ENCODE assay signal across 9 cellular contexts in genomic region chr12:110689002-110689600, GRCh38. TPM values are rescaled to one million over a fixed set of nuclear protein-coding genes. Genes with fewer than 3 reads are reported as not detected.
DNase-seq lines count a peak whose midpoint lies in the region; ATAC-seq, FAIRE-seq and TF ChIP-seq lines count a peak whose summit lies in the region.
"Had no signal": no experiment of that assay in that cellular context is flagged by ENCODE, and none has a peak within 500 bp of the region (broad histone marks: within the 10 kb centered on the region; RNA-seq: fewer than 3 reads in every experiment).

HVCN1 (minus strand) TSS chr12:110689115; CDS start chr12:110683245, 5,870 bp downstream.

- H3K27me3 ChIP-seq in foreskin keratinocyte (peaks cover 22% of the 10 kb centered on the region), neutrophil (peaks cover 33% of the 10 kb centered on the region), uterus (no peaks in the 10 kb centered on the region)

- no peaks in the 10 kb centered on the region for H3K27me3 Mint-ChIP-seq in activated CD8-positive, alpha-beta memory T cell treated with anti-CD3 and anti-CD28 coated beads, Interleukin-2, amount 10 ng/mL, durations not matched to agents 7 days and 5 days
- no peaks in the 10 kb centered on the region for H3K27me3 Mint-ChIP-seq in activated T-cell treated with anti-CD3 and anti-CD28 coated beads, Interleukin-2, amount 50 U/mL, for 72 hours (ENCODE audit: low read depth)

- TF ChIP-seq CTCF in foreskin keratinocyte (conservative IDR thresholded peaks at IDR 0.05), result no peak
- peak; percentile 20 for TF ChIP-seq CTCF in neutrophil (IDR thresholded peaks at IDR 0.05)
- no peak for TF ChIP-seq CTCF in uterus (IDR thresholded peaks at IDR 0.05)

- ATAC-seq in activated CD8-positive, alpha-beta memory T cell treated with anti-CD3 and anti-CD28 coated beads, Interleukin-2, amount 10 ng/mL, durations not matched to agents 7 days and 5 days, result peak; percentile 71
- peak; percentile 71 to 73 for ATAC-seq in activated T-cell treated with anti-CD3 and anti-CD28 coated beads, Interleukin-2, amount 50 U/mL, for 72 hours (replicated peaks in 1 of 2)
- peak; percentile 60 for ATAC-seq in foreskin keratinocyte

- peak within 1 kb of the TSS; percentile 88 to 89 for H3K4me3 ChIP-seq in neutrophil (ENCODE audit: low read depth in 1 of 2, low read length in 1 of 2)
- H3K4me3 ChIP-seq in uterus, result peak within 1 kb of the TSS; percentile 58 to 66

- H3K9me3 ChIP-seq in neutrophil (no peaks in the 10 kb centered on the region), uterus (no peaks in the 10 kb centered on the region)

- no peak for TF ChIP-seq POLR2A in uterus (IDR thresholded peaks at IDR 0.05)

- DNase-seq in activated CD8-positive, alpha-beta memory T cell treated with anti-CD3 and anti-CD28 coated beads, Interleukin-2, amount 10 ng/mL, durations not matched to agents 7 days and 5 days, result peak; percentile 73
- no peak for DNase-seq in activated CD8-positive, alpha-beta memory T cell treated with anti-CD3 and anti-CD28 coated beads, Interleukin-2, amount 50 U/mL, for 48 hours
- DNase-seq in Kasumi-1 (lab: John Stamatoyannopoulos, UW) (peak; percentile 63 to 69), foreskin keratinocyte (peak in 1 of 2 donors; percentile 4), uterus (peak; percentile 56 to 64), RCC 7860 (ENCODE audit: low spot score) (no peak)
- DNase-seq in activated T-cell treated with anti-CD3 and anti-CD28 coated beads, Interleukin-2, amount 50 U/mL, for 72 hours, result peak; percentile 45 to 49

- FAIRE-seq in RCC 7860 (lab: Jason Lieb, UNC), result no peak
- FAIRE-seq: G401.6 had no signal

- H3K9me3 Mint-ChIP-seq in activated CD8-positive, alpha-beta memory T cell treated with anti-CD3 and anti-CD28 coated beads, Interleukin-2, amount 10 ng/mL, durations not matched to agents 7 days and 5 days (ENCODE audit: low read depth), result no peaks in the 10 kb centered on the region
- no peaks in the 10 kb centered on the region for H3K9me3 Mint-ChIP-seq in activated T-cell treated with anti-CD3 and anti-CD28 coated beads, Interleukin-2, amount 50 U/mL, for 72 hours

- peak within 1 kb of the TSS; percentile 94 for H3K27ac Mint-ChIP-seq in activated CD8-positive, alpha-beta memory T cell treated with anti-CD3 and anti-CD28 coated beads, Interleukin-2, amount 10 ng/mL, durations not matched to agents 7 days and 5 days
- H3K27ac Mint-ChIP-seq in activated T-cell treated with anti-CD3 and anti-CD28 coated beads, Interleukin-2, amount 50 U/mL, for 72 hours, result peak within 1 kb of the TSS; percentile 21

- peaks cover 12% of the 10 kb centered on the region for H3K36me3 Mint-ChIP-seq in activated CD8-positive, alpha-beta memory T cell treated with anti-CD3 and anti-CD28 coated beads, Interleukin-2, amount 10 ng/mL, durations not matched to agents 7 days and 5 days
- H3K36me3 Mint-ChIP-seq in activated T-cell treated with anti-CD3 and anti-CD28 coated beads, Interleukin-2, amount 50 U/mL, for 72 hours (ENCODE audit: insufficient read depth in 2 of 2), result peaks cover 0 to 1% of the 10 kb centered on the region in 2 donors

- intact Hi-C loops in uterus (cut with DNase I; ENCODE audit: low total_unique reads), result no loop called here

- H3K4me1 Mint-ChIP-seq in activated CD8-positive, alpha-beta memory T cell treated with anti-CD3 and anti-CD28 coated beads, Interleukin-2, amount 10 ng/mL, durations not matched to agents 7 days and 5 days, result peaks cover 34% of the 10 kb centered on the region
- H3K4me1 Mint-ChIP-seq in activated T-cell treated with anti-CD3 and anti-CD28 coated beads, Interleukin-2, amount 50 U/mL, for 72 hours (ENCODE audit: low read depth), result peaks cover 46% of the 10 kb centered on the region

- H3K36me3 ChIP-seq in neutrophil (no peaks in the 10 kb centered on the region), uterus (no peaks in the 10 kb centered on the region)

- H3K27ac ChIP-seq in foreskin keratinocyte (no peak within 1 kb of the TSS), neutrophil (peak within 1 kb of the TSS; percentile 95), uterus (peak within 1 kb of the TSS; percentile 82 to 85)

- H3K4me3 Mint-ChIP-seq in activated CD8-positive, alpha-beta memory T cell treated with anti-CD3 and anti-CD28 coated beads, Interleukin-2, amount 10 ng/mL, durations not matched to agents 7 days and 5 days, result peak within 1 kb of the TSS; percentile 78
- H3K4me3 Mint-ChIP-seq in activated T-cell treated with anti-CD3 and anti-CD28 coated beads, Interleukin-2, amount 50 U/mL, for 72 hours, result peak within 1 kb of the TSS; percentile 88 to 91

- CTCF ChIA-PET in activated CD8-positive, alpha-beta memory T cell treated with anti-CD3 and anti-CD28 coated beads, Interleukin-2, amount 10 ng/mL, durations not matched to agents 7 days and 5 days (lab: Charles Lee), result interaction anchor here (0.7 to 1.7 kb wide), 7 partner anchors 9 to 199 kb away, joined by 3 to 5 read pairs (median 4); no protein-coding TSS in a partner anchor

- H3K4me1 ChIP-seq in foreskin keratinocyte (no peaks in the 10 kb centered on the region), neutrophil (ENCODE audit: control insufficient read depth in 1 of 2, insufficient read depth in 1 of 2, low read depth in 1 of 2, low read length in 1 of 2) (peaks cover 75 to 85% of the 10 kb centered on the region in 2 experiments), uterus (no peaks in the 10 kb centered on the region)

RNA-seq across cellular contexts. Expression of gene HVCN1, which starts in this region (rescaled TPM):
- 10 to 100 TPM; 11.7 to 19.9 TPM for total RNA-seq in activated CD8-positive, alpha-beta memory T cell treated with anti-CD3 and anti-CD28 coated beads, Interleukin-2, amount 10 ng/mL, durations not matched to agents 7 days and 5 days
- 10 to 100 TPM; 10.5 to 12.8 TPM for total RNA-seq in activated T-cell treated with anti-CD3 and anti-CD28 coated beads, Interleukin-2, amount 50 U/mL, for 72 hours
- total RNA-seq in foreskin keratinocyte (2.3 and 2.6 TPM in 2 replicates), uterus (10 to 100 TPM in 3 of 4 donors, 1 to 10 TPM in 1; 3.8 to 18.1 (median 14.0) TPM)
- 1.8 and 2.4 TPM in 2 replicates for polyA plus RNA-seq in foreskin keratinocyte

Comparison
In these comparisons a context has a peak if more than half of its experiments do, and no peak if none do; other contexts are left out.
1. DNase-seq: peak in activated CD8-positive, alpha-beta memory T cell treated with anti-CD3 and anti-CD28 coated beads, Interleukin-2, amount 10 ng/mL, durations not matched to agents 7 days and 5 days (single experiment), Kasumi-1 (2 of 2), activated T-cell treated with anti-CD3 and anti-CD28 coated beads, Interleukin-2, amount 50 U/mL, for 72 hours (2 of 2) and uterus (2 of 2); none in activated CD8-positive, alpha-beta memory T cell treated with anti-CD3 and anti-CD28 coated beads, Interleukin-2, amount 50 U/mL, for 48 hours (single experiment) and RCC 7860 (single experiment).
2. Peak in every context shown above with its lines, with median percentiles within 50 percentile points of each other: ATAC-seq.